Comparison of ENCODE assay signal across 1 cellular context in genomic region chr14:92512807-92513203, GRCh38.
TF ChIP-seq lines count a peak whose summit lies in the region.

No MANE protein-coding gene starts in this region.

TF ChIP-seq in GM12878, 131 proteins besides CTCF, POLR2A, EP300 and RAD21 (continued from another document):
- no peak for TF ChIP-seq KAT2A (conservative IDR thresholded peaks at IDR 0.05; ENCODE audit: control insufficient read depth, low read depth, low read length)
- TF ChIP-seq E2F4 (IDR thresholded peaks at IDR 0.05; ENCODE audit: low read depth, low read length) = no peak
- TF ChIP-seq POU2F2 (IDR thresholded peaks at IDR 0.05; ENCODE audit: borderline replicate concordance, low read depth, low read length) = no peak
